17 cellular contexts compared by ENCODE assay signal in genomic region chr3:37752661-37753055, GRCh38.
DNase-seq lines count a peak whose midpoint lies in the region; ATAC-seq and TF ChIP-seq lines count a peak whose summit lies in the region.
"Had no signal": no experiment of that assay in that cellular context is flagged by ENCODE, and none has a peak within 500 bp of the region (broad histone marks: within the 10 kb centered on the region; RNA-seq: fewer than 3 reads in every experiment).

No MANE protein-coding gene starts in this region.

- H3K4me1 Mint-ChIP-seq in endothelial cell (ENCODE audit: unreplicated experiment) = peaks cover 3% of the 10 kb centered on the region
- H3K4me1 Mint-ChIP-seq in stimulated activated naive B cell treated with anti-CD40 and anti-IgM and Interleukin-4, amounts not matched to agents 10 μg/mL and 1 μg/mL and 100 μg/mL, for 72 hours = no peaks in the 10 kb centered on the region
- H3K4me1 Mint-ChIP-seq: CD8-positive, alpha-beta memory T cell had no signal

- ATAC-seq in stimulated activated naive B cell treated with anti-CD40 and anti-IgM and Interleukin-4, amounts not matched to agents 10 μg/mL and 1 μg/mL and 100 μg/mL, for 72 hours (replicated peaks) = no peak
- no peak for ATAC-seq in HG03280 (IDR thresholded peaks at IDR 0.05; ENCODE audit: unreplicated experiment)
- ATAC-seq in GM21367 (IDR thresholded peaks at IDR 0.05; ENCODE audit: unreplicated experiment) = no peak
- ATAC-seq: Right ventricle myocardium inferior had no signal

- H3K4me3 Mint-ChIP-seq in endothelial cell (ENCODE audit: unreplicated experiment) = peak overlapping the region; percentile 47
- no peak overlapping the region for H3K4me3 Mint-ChIP-seq in stimulated activated naive B cell treated with anti-CD40 and anti-IgM and Interleukin-4, amounts not matched to agents 10 μg/mL and 1 μg/mL and 100 μg/mL, for 72 hours
- H3K4me3 Mint-ChIP-seq: CD8-positive, alpha-beta memory T cell had no signal

- no peak overlapping the region for H3K27ac Mint-ChIP-seq in endothelial cell (ENCODE audit: unreplicated experiment)
- H3K27ac Mint-ChIP-seq in stimulated activated naive B cell treated with anti-CD40 and anti-IgM and Interleukin-4, amounts not matched to agents 10 μg/mL and 1 μg/mL and 100 μg/mL, for 72 hours = peak overlapping the region; percentile 83
- H3K27ac Mint-ChIP-seq: CD8-positive, alpha-beta memory T cell had no signal

- TF ChIP-seq CTCF in endothelial cell (IDR thresholded peaks at IDR 0.05; ENCODE audit: unreplicated experiment) = no peak

- H3K36me3 Mint-ChIP-seq in endothelial cell (ENCODE audit: low read depth, unreplicated experiment) = peaks cover 79% of the 10 kb centered on the region
- H3K36me3 Mint-ChIP-seq in stimulated activated naive B cell treated with anti-CD40 and anti-IgM and Interleukin-4, amounts not matched to agents 10 μg/mL and 1 μg/mL and 100 μg/mL, for 72 hours = no peaks in the 10 kb centered on the region

- peaks cover 9% of the 10 kb centered on the region for H3K27me3 Mint-ChIP-seq in endothelial cell (ENCODE audit: unreplicated experiment)
- peaks cover 0 to 14% of the 10 kb centered on the region in 2 donors for H3K27me3 Mint-ChIP-seq in stimulated activated naive B cell treated with anti-CD40 and anti-IgM and Interleukin-4, amounts not matched to agents 10 μg/mL and 1 μg/mL and 100 μg/mL, for 72 hours

- no peaks in the 10 kb centered on the region for H3K9me3 Mint-ChIP-seq in endothelial cell (ENCODE audit: unreplicated experiment)
- H3K9me3 Mint-ChIP-seq in stimulated activated naive B cell treated with anti-CD40 and anti-IgM and Interleukin-4, amounts not matched to agents 10 μg/mL and 1 μg/mL and 100 μg/mL, for 72 hours = peaks cover 0 to 3% of the 10 kb centered on the region in 2 donors

- DNase-seq in NCI-H2171 treated with DMSO at 0.1 percent for 48 hours (lab: John Stamatoyannopoulos, UW) (peak; percentile 60), NCI-H2171 (lab: John Stamatoyannopoulos, UW) (no peak), NCI-H1092 (lab: John Stamatoyannopoulos, UW) (peak; percentile 27), endothelial cell (ENCODE audit: low spot score) (no peak), GDM1 (lab: John Stamatoyannopoulos, UW) (no peak)
- no peak for DNase-seq in stimulated activated naive B cell treated with anti-CD40 and anti-IgM and Interleukin-4, amounts not matched to agents 10 μg/mL and 1 μg/mL and 100 μg/mL, for 72 hours
- DNase-seq: C1 segment of cervical spinal cord; CD8-positive, alpha-beta memory T cell; EL; GM23248; IMR-90; NCI-H1436 treated with DMSO at 0.1 percent for 48 hours; NCI-H226; NK-92 treated with Interleukin-12 subunit alpha and Interleukin-12 subunit beta, amount 100 ng/mL, for 24 hours had no signal

Comparison
In these comparisons a context has a peak if more than half of its experiments do, and no peak if none do; other contexts are left out.
1. DNase-seq: peak in NCI-H2171 treated with DMSO at 0.1 percent for 48 hours (single experiment) and NCI-H1092 (single experiment); none in NCI-H2171 (single experiment), endothelial cell (single experiment), stimulated activated naive B cell treated with anti-CD40 and anti-IgM and Interleukin-4, amounts not matched to agents 10 μg/mL and 1 μg/mL and 100 μg/mL, for 72 hours (single experiment) and GDM1 (single experiment).